Comparison of ENCODE assay signal across 9 cellular contexts in the genomic region with DNA sequence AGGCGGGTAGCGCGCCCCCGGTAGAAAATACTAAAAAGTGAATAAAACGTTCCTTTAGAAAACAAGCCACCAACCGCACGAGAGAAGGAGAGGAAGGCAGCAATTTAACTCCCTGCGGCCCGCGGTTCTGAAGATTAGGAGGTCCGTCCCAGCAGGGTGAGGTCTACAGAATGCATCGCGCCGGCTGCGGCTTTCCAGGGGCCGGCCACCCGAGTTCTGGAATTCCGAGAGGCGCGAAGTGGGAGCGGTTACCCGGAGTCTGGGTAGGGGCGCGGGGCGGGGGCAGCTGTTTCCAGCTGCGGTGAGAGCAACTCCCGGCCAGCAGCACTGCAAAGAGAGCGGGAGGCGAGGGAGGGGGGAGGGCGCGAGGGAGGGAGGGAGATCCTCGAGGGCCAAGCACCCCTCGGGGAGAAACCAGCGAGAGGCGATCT.
A peak's percentile ranks its signal among the peaks of the same experiment; 100 is the strongest.
DNase-seq lines count a peak whose midpoint lies in the region; ATAC-seq and TF ChIP-seq lines count a peak whose summit lies in the region.
"Had no signal": no experiment of that assay in that cellular context is flagged by ENCODE, and none has a peak within 500 bp of the region (broad histone marks: within the 10 kb centered on the region; RNA-seq: fewer than 3 reads in every experiment).

No MANE protein-coding gene starts in this region.

- H3K27ac ChIP-seq in GM23248 (no peak overlapping the region), psoas muscle (no peak overlapping the region)

- peak overlapping the region; percentile 47 for H3K4me3 ChIP-seq in GM23248
- peak overlapping the region; percentile 70 for H3K4me3 ChIP-seq in psoas muscle

- H3K27me3 ChIP-seq in GM23248 (replicated peaks; ENCODE audit: insufficient read depth) (peaks cover 35% of the 10 kb centered on the region), psoas muscle (ENCODE audit: insufficient read depth in 3 of 3, low read length in 2 of 3) (peaks cover 0 to 49% (median 7%) of the 10 kb centered on the region in 3 donors)

- 2% methylated on average over 26 to 35 of the region's 35 CpGs for WGBS in GM23248 (ENCODE audit: low coverage in 1 of 2, low lambda C conversion rate in 2 of 2, missing lambda C conversion rate in 2 of 2), 2 experiments
- WGBS in psoas muscle, 3 donors, result 0 to 1% (median 0%) methylated on average over 35 of the region's 35 CpGs

- H3K9me3 Mint-ChIP-seq in WTC11 (no peaks in the 10 kb centered on the region), CD14-positive monocyte (peaks cover 0 to 8% (median 3%) of the 10 kb centered on the region in 7 donors)

- no peak overlapping the region for H3K9ac ChIP-seq in GM23248

- H3K27ac Mint-ChIP-seq in WTC11 (0 out of 2 replicates have a peak overlapping the region, but pooled peaks have one; percentile 59), CD14-positive monocyte (no peak overlapping the region)

- H3K36me3 Mint-ChIP-seq in WTC11, result no peaks in the 10 kb centered on the region; the same call in 1 of the 2 replicates
- no peaks in the 10 kb centered on the region for H3K36me3 Mint-ChIP-seq in CD14-positive monocyte

- no peak overlapping the region for H2AFZ ChIP-seq in GM23248

- DNase-seq in GM23248 (peak; percentile 0), WTC11 (ENCODE audit: low spot score) (peak; percentile 57), left cardiac atrium (peak; percentile 21), psoas muscle (peak; percentile 11 to 34), NCI-H2081 (lab: John Stamatoyannopoulos, UW) (no peak), CD14-positive monocyte (ENCODE audit: low spot score) (no peak), dedifferentiated amniotic fluid mesenchymal stem cell (ENCODE audit: extremely low spot score) (no peak)
- DNase-seq: stimulated activated naive CD4-positive, alpha-beta T cell treated with Interleukin-2 at 50 U/mL for 16 hours had no signal

- peak; percentile 18 for ATAC-seq in WTC11
- peak; percentile 11 to 18 for ATAC-seq in left cardiac atrium
- peak in 1 of 4 donors; percentile 41 for ATAC-seq in psoas muscle
- no peak for ATAC-seq in GM21717 (IDR thresholded peaks at IDR 0.05; ENCODE audit: unreplicated experiment)

- in situ Hi-C loops in GM23248 (cut with MboI), result no loop called here

- CTCF ChIA-PET in WTC11 (lab: Charles Lee), result interaction anchor here (0.5 to 3.9 kb wide), 7 partner anchors 12 to 1033 kb away, joined by 3 to 22 read pairs (median 3); no protein-coding TSS in a partner anchor

- TF ChIP-seq CTCF in WTC11 (IDR thresholded peaks at IDR 0.05) (no peak), psoas muscle (IDR thresholded peaks at IDR 0.05) (no peak), CD14-positive monocyte (IDR thresholded peaks at IDR 0.05) (no peak)

- H3K27me3 Mint-ChIP-seq in WTC11 (ENCODE audit: low read depth) (peaks cover 62% of the 10 kb centered on the region), CD14-positive monocyte (ENCODE audit: low read depth in 3 of 3) (peaks cover 51 to 61% (median 54%) of the 10 kb centered on the region in 3 donors)

- peaks cover 53% of the 10 kb centered on the region for H3K4me1 Mint-ChIP-seq in WTC11
- H3K4me1 Mint-ChIP-seq in CD14-positive monocyte, result no peaks in the 10 kb centered on the region

- H4K20me1 ChIP-seq in GM23248 (ENCODE audit: insufficient read depth), result no peaks in the 10 kb centered on the region

- POLR2A ChIA-PET in WTC11 (lab: Charles Lee), result interaction anchor here (0.7 to 1.2 kb wide), 2 partner anchors 12 to 14 kb away, joined by 3 to 4 read pairs; no protein-coding TSS in a partner anchor

- no peaks in the 10 kb centered on the region for H3K79me2 ChIP-seq in GM23248 (ENCODE audit: insufficient read depth)

- intact Hi-C loops in left cardiac atrium (cut with DNase I) (no loop called here), psoas muscle (cut with DNase I) (no loop called here), CD14-positive monocyte (cut with micrococcal nuclease) (no loop called here)

- H3K36me3 ChIP-seq in GM23248 (ENCODE audit: low read depth), result no peaks in the 10 kb centered on the region
- no peaks in the 10 kb centered on the region for H3K36me3 ChIP-seq in psoas muscle (ENCODE audit: insufficient read depth in 1 of 2, low read depth in 1 of 2)

- no peak overlapping the region for H3K4me2 ChIP-seq in GM23248 (ENCODE audit: unreplicated experiment)

- H3K9me2 ChIP-seq in GM23248 (ENCODE audit: insufficient read depth), result no peaks in the 10 kb centered on the region

- H3K9me3 ChIP-seq in GM23248 (ENCODE audit: low read depth) (no peaks in the 10 kb centered on the region), psoas muscle (no peaks in the 10 kb centered on the region)

- H3K4me1 ChIP-seq in GM23248 (ENCODE audit: insufficient read depth) (no peaks in the 10 kb centered on the region), psoas muscle (no peaks in the 10 kb centered on the region)

- H3F3A ChIP-seq in GM23248 (ENCODE audit: insufficient read depth), result no peaks in the 10 kb centered on the region

- H3K4me3 Mint-ChIP-seq in WTC11 (peak overlapping the region; percentile 93), CD14-positive monocyte (peak overlapping the region in 1 of 2 donors; percentile 88)

TF ChIP-seq in WTC11, 78 proteins besides CTCF, POLR2A, EP300 and RAD21:
- TF ChIP-seq AFF4 (CRISPR knock-in tag; IDR thresholded peaks at IDR 0.05; ENCODE audit: borderline replicate concordance) (0 out of 2 replicates have a peak, but pooled peaks have one; percentile 13), ZNF281 (CRISPR knock-in tag; IDR thresholded peaks at IDR 0.05) (no peak)

Comparison
In these comparisons a context has a peak if more than half of its experiments do, and no peak if none do; other contexts are left out.
1. DNase-seq: peak in GM23248 (single experiment), WTC11 (single experiment), left cardiac atrium (single experiment) and psoas muscle (2 of 2); none in NCI-H2081 (0 of 2), CD14-positive monocyte (single experiment) and dedifferentiated amniotic fluid mesenchymal stem cell (single experiment).